ENCODE assay signal across 22 cellular contexts in the genomic region with DNA sequence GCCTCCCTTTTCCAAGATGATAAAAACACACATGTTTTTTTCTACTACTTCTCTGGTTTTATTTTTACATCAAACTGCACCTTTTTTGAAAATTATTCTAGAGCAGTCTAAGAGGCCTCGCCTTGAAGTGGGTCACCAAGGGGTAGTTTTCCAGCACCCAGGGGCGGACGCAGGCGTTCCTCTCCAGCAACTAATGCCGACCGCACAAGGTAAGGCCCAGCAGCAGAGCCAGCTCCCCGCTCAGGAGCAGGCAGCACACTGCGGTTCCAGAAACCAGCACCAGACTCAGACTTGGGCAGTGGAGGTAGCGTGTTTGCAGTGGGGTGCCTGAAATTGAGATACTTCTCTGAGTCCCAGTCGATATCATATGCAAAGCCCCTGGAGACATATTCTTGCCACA.
"Had no signal": no experiment of that assay in that cellular context is flagged by ENCODE, and none has a peak within 500 bp of the region (broad histone marks: within the 10 kb centered on the region; RNA-seq: fewer than 3 reads in every experiment).

No MANE protein-coding gene starts in this region.

- ATAC-seq: foreskin keratinocyte, gastroesophageal sphincter, heart left ventricle, left colon, left lobe of liver, lower lobe of right lung, mucosa of descending colon had no signal

- DNase-seq: colonic mucosa; dermis blood vessel endothelial cell; dorsolateral prefrontal cortex; effector CD4-positive, alpha-beta T cell; effector memory CD4-positive, alpha-beta T cell; foreskin keratinocyte; heart left ventricle; hypothalamus; immature natural killer cell; islet precursor cell; kidney; kidney glomerular epithelial cell; left colon; left ventricle myocardium inferior; lower lobe of right lung; mesenchymal stem cell; mucosa of descending colon had no signal

- H3K4me3 Mint-ChIP-seq: immature natural killer cell, mesothelial cell of epicardium had no signal

- H3K27ac Mint-ChIP-seq: mesothelial cell of epicardium had no signal

- H3K4me1 Mint-ChIP-seq: mesothelial cell of epicardium had no signal

- H3K4me1 ChIP-seq: colonic mucosa, esophagus muscularis mucosa, foreskin keratinocyte, gastroesophageal sphincter, left ventricle myocardium inferior, lower lobe of right lung had no signal

- H3K36me3 ChIP-seq: colonic mucosa had no signal

- H3K27me3 ChIP-seq: colonic mucosa, dorsolateral prefrontal cortex, esophagus muscularis mucosa, foreskin keratinocyte, gastroesophageal sphincter, heart left ventricle, hepatocyte had no signal

- H3K9me3 Mint-ChIP-seq: immature natural killer cell, mesothelial cell of epicardium had no signal

- H3K4me3 ChIP-seq: colonic mucosa, dorsolateral prefrontal cortex, esophagus muscularis mucosa, gastroesophageal sphincter, heart left ventricle, hepatocyte, left ventricle myocardium inferior, lower lobe of right lung, mucosa of descending colon had no signal

- H3K4me2 ChIP-seq: hepatocyte had no signal

- H3K9me3 ChIP-seq: colonic mucosa, esophagus muscularis mucosa, gastroesophageal sphincter, heart left ventricle, left ventricle myocardium inferior, lower lobe of right lung, mucosa of descending colon had no signal

- H3K27ac ChIP-seq: colonic mucosa, dorsolateral prefrontal cortex, esophagus muscularis mucosa, foreskin keratinocyte, gastroesophageal sphincter, heart left ventricle, hepatocyte, left ventricle myocardium inferior, lower lobe of right lung had no signal

- H2AFZ ChIP-seq: hepatocyte had no signal
